Comparison of ENCODE assay signal across 2 cellular contexts in genomic region chr20:24929259-24929658, GRCh38. TPM values are rescaled to one million over a fixed set of nuclear protein-coding genes. Genes with fewer than 3 reads are reported as not detected.
"Had no signal": no experiment of that assay in that cellular context is flagged by ENCODE, and none has a peak within 500 bp of the region (broad histone marks: within the 10 kb centered on the region; RNA-seq: fewer than 3 reads in every experiment).

No MANE protein-coding gene starts in this region.

RNA-seq across cellular contexts. Expression of gene CST7, which starts 19.8 kb away (rescaled TPM):
- total RNA-seq: epithelial cell of proximal tubule, lung microvascular endothelial cell had no signal
